ENCODE assay signal across 1 cellular context in the genomic region with DNA sequence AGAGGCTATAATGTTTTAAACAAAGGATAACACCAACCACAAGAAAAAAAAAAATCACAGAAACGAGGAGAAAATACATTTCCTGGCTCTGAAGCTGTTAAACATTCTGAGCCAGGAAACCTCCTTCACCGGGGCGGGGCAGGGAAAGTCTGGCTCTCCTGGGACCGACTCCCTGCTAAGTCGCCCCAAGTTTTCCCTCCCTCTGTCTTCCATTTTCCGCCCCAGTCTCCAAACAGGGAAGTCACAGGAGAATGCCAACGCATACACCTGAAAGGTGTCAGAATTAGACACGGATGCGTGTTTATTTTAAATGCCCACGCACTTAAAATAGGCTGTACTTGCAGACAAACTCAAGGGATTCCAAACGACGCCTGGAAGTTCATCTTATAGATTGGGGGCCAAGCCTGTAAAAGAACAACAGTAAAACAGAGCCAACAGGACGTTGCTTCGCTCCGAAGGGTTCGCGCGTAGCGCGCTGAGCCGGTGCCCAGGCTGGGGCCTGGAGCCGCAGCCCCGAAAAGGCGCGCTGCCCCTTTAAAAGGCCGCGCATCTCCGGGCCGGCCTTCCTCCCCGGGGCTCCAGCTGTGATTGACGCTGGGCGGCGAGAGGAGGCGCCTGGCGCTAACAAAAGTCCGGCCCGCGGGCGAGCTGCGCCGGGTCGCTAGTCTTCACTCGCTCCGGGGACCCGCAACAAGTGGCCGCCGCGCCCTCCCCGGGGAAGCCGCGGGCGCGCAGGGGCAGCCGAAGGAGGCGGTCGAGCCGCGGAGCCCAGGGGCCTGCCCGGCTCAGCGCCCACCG.
TF ChIP-seq lines count a peak whose summit lies in the region.

A gene (plus strand): TSS at position 653 of the 798 bp plus-strand sequence.

TF ChIP-seq in WTC11, 78 proteins besides CTCF, POLR2A, EP300 and RAD21 (continued from another document):
- TF ChIP-seq, protein P1, sequence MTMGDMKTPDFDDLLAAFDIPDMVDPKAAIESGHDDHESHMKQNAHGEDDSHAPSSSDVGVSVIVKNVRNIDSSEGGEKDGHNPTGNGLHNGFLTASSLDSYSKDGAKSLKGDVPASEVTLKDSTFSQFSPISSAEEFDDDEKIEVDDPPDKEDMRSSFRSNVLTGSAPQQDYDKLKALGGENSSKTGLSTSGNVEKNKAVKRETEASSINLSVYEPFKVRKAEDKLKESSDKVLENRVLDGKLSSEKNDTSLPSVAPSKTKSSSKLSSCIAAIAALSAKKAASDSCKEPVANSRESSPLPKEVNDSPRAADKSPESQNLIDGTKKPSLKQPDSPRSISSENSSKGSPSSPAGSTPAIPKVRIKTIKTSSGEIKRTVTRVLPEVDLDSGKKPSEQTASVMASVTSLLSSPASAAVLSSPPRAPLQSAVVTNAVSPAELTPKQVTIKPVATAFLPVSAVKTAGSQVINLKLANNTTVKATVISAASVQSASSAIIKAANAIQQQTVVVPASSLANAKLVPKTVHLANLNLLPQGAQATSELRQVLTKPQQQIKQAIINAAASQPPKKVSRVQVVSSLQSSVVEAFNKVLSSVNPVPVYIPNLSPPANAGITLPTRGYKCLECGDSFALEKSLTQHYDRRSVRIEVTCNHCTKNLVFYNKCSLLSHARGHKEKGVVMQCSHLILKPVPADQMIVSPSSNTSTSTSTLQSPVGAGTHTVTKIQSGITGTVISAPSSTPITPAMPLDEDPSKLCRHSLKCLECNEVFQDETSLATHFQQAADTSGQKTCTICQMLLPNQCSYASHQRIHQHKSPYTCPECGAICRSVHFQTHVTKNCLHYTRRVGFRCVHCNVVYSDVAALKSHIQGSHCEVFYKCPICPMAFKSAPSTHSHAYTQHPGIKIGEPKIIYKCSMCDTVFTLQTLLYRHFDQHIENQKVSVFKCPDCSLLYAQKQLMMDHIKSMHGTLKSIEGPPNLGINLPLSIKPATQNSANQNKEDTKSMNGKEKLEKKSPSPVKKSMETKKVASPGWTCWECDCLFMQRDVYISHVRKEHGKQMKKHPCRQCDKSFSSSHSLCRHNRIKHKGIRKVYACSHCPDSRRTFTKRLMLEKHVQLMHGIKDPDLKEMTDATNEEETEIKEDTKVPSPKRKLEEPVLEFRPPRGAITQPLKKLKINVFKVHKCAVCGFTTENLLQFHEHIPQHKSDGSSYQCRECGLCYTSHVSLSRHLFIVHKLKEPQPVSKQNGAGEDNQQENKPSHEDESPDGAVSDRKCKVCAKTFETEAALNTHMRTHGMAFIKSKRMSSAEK (CRISPR knock-in tag; IDR thresholded peaks at IDR 0.05; ENCODE audit: borderline replicate concordance) = no peak
- TF ChIP-seq, protein P2, sequence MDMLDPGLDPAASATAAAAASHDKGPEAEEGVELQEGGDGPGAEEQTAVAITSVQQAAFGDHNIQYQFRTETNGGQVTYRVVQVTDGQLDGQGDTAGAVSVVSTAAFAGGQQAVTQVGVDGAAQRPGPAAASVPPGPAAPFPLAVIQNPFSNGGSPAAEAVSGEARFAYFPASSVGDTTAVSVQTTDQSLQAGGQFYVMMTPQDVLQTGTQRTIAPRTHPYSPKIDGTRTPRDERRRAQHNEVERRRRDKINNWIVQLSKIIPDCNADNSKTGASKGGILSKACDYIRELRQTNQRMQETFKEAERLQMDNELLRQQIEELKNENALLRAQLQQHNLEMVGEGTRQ (CRISPR knock-in tag; IDR thresholded peaks at IDR 0.05) = peak; percentile 10; the same call in 1 of the 2 replicates
- TF ChIP-seq ZNF416 (CRISPR knock-in tag; IDR thresholded peaks at IDR 0.05) = no peak
- TF ChIP-seq HMGA2 (CRISPR knock-in tag; IDR thresholded peaks at IDR 0.05) = no peak
- TF ChIP-seq ZNF317 (CRISPR knock-in tag; IDR thresholded peaks at IDR 0.05; ENCODE audit: borderline replicate concordance, low read depth) = no peak
- TF ChIP-seq GTF2I (CRISPR knock-in tag; conservative IDR thresholded peaks at IDR 0.05) = no peak
- TF ChIP-seq KAT7 (CRISPR knock-in tag; IDR thresholded peaks at IDR 0.05; ENCODE audit: borderline replicate concordance) = no peak
- TF ChIP-seq, protein P3, sequence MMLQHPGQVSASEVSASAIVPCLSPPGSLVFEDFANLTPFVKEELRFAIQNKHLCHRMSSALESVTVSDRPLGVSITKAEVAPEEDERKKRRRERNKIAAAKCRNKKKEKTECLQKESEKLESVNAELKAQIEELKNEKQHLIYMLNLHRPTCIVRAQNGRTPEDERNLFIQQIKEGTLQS (CRISPR knock-in tag; conservative IDR thresholded peaks at IDR 0.05) = no peak
- TF ChIP-seq, protein P4, sequence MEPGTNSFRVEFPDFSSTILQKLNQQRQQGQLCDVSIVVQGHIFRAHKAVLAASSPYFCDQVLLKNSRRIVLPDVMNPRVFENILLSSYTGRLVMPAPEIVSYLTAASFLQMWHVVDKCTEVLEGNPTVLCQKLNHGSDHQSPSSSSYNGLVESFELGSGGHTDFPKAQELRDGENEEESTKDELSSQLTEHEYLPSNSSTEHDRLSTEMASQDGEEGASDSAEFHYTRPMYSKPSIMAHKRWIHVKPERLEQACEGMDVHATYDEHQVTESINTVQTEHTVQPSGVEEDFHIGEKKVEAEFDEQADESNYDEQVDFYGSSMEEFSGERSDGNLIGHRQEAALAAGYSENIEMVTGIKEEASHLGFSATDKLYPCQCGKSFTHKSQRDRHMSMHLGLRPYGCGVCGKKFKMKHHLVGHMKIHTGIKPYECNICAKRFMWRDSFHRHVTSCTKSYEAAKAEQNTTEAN (CRISPR knock-in tag; IDR thresholded peaks at IDR 0.05) = no peak
- no peak for TF ChIP-seq EMX1 (CRISPR knock-in tag; IDR thresholded peaks at IDR 0.05)
- 0 out of 2 replicates have a peak, but pooled peaks have one; percentile 50 for TF ChIP-seq CREM (CRISPR knock-in tag; IDR thresholded peaks at IDR 0.05)
- TF ChIP-seq, protein P5, sequence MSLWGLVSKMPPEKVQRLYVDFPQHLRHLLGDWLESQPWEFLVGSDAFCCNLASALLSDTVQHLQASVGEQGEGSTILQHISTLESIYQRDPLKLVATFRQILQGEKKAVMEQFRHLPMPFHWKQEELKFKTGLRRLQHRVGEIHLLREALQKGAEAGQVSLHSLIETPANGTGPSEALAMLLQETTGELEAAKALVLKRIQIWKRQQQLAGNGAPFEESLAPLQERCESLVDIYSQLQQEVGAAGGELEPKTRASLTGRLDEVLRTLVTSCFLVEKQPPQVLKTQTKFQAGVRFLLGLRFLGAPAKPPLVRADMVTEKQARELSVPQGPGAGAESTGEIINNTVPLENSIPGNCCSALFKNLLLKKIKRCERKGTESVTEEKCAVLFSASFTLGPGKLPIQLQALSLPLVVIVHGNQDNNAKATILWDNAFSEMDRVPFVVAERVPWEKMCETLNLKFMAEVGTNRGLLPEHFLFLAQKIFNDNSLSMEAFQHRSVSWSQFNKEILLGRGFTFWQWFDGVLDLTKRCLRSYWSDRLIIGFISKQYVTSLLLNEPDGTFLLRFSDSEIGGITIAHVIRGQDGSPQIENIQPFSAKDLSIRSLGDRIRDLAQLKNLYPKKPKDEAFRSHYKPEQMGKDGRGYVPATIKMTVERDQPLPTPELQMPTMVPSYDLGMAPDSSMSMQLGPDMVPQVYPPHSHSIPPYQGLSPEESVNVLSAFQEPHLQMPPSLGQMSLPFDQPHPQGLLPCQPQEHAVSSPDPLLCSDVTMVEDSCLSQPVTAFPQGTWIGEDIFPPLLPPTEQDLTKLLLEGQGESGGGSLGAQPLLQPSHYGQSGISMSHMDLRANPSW (CRISPR knock-in tag; conservative IDR thresholded peaks at IDR 0.05; ENCODE audit: low read depth) = no peak
- TF ChIP-seq CBFB (CRISPR knock-in tag; IDR thresholded peaks at IDR 0.05; ENCODE audit: low read depth) = no peak
- TF ChIP-seq NFYB (CRISPR knock-in tag; conservative IDR thresholded peaks at IDR 0.05; ENCODE audit: low read depth) = no peak
- TF ChIP-seq, protein P6, sequence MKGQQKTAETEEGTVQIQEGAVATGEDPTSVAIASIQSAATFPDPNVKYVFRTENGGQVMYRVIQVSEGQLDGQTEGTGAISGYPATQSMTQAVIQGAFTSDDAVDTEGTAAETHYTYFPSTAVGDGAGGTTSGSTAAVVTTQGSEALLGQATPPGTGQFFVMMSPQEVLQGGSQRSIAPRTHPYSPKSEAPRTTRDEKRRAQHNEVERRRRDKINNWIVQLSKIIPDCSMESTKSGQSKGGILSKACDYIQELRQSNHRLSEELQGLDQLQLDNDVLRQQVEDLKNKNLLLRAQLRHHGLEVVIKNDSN (CRISPR knock-in tag; IDR thresholded peaks at IDR 0.05) = no peak
- TF ChIP-seq FOXP1 (CRISPR knock-in tag; IDR thresholded peaks at IDR 0.05; ENCODE audit: borderline replicate concordance) = no peak; the same call in 1 of the 2 replicates
- no peak for TF ChIP-seq JUN (CRISPR knock-in tag; IDR thresholded peaks at IDR 0.05)
- no peak for TF ChIP-seq OVOL2 (CRISPR knock-in tag; IDR thresholded peaks at IDR 0.05; ENCODE audit: borderline replicate concordance)
- TF ChIP-seq, protein P7, sequence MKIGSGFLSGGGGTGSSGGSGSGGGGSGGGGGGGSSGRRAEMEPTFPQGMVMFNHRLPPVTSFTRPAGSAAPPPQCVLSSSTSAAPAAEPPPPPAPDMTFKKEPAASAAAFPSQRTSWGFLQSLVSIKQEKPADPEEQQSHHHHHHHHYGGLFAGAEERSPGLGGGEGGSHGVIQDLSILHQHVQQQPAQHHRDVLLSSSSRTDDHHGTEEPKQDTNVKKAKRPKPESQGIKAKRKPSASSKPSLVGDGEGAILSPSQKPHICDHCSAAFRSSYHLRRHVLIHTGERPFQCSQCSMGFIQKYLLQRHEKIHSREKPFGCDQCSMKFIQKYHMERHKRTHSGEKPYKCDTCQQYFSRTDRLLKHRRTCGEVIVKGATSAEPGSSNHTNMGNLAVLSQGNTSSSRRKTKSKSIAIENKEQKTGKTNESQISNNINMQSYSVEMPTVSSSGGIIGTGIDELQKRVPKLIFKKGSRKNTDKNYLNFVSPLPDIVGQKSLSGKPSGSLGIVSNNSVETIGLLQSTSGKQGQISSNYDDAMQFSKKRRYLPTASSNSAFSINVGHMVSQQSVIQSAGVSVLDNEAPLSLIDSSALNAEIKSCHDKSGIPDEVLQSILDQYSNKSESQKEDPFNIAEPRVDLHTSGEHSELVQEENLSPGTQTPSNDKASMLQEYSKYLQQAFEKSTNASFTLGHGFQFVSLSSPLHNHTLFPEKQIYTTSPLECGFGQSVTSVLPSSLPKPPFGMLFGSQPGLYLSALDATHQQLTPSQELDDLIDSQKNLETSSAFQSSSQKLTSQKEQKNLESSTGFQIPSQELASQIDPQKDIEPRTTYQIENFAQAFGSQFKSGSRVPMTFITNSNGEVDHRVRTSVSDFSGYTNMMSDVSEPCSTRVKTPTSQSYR (CRISPR knock-in tag; IDR thresholded peaks at IDR 0.05) = no peak
- TF ChIP-seq, protein P8, sequence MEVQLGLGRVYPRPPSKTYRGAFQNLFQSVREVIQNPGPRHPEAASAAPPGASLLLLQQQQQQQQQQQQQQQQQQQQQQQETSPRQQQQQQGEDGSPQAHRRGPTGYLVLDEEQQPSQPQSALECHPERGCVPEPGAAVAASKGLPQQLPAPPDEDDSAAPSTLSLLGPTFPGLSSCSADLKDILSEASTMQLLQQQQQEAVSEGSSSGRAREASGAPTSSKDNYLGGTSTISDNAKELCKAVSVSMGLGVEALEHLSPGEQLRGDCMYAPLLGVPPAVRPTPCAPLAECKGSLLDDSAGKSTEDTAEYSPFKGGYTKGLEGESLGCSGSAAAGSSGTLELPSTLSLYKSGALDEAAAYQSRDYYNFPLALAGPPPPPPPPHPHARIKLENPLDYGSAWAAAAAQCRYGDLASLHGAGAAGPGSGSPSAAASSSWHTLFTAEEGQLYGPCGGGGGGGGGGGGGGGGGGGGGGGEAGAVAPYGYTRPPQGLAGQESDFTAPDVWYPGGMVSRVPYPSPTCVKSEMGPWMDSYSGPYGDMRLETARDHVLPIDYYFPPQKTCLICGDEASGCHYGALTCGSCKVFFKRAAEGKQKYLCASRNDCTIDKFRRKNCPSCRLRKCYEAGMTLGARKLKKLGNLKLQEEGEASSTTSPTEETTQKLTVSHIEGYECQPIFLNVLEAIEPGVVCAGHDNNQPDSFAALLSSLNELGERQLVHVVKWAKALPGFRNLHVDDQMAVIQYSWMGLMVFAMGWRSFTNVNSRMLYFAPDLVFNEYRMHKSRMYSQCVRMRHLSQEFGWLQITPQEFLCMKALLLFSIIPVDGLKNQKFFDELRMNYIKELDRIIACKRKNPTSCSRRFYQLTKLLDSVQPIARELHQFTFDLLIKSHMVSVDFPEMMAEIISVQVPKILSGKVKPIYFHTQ (CRISPR knock-in tag; IDR thresholded peaks at IDR 0.05) = no peak
- no peak for TF ChIP-seq SMAD4 (CRISPR knock-in tag; IDR thresholded peaks at IDR 0.05)
- TF ChIP-seq NR2C2 (CRISPR knock-in tag; IDR thresholded peaks at IDR 0.05) = no peak
- TF ChIP-seq, protein P9, sequence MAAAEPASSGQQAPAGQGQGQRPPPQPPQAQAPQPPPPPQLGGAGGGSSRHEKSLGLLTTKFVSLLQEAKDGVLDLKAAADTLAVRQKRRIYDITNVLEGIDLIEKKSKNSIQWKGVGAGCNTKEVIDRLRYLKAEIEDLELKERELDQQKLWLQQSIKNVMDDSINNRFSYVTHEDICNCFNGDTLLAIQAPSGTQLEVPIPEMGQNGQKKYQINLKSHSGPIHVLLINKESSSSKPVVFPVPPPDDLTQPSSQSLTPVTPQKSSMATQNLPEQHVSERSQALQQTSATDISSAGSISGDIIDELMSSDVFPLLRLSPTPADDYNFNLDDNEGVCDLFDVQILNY (CRISPR knock-in tag; IDR thresholded peaks at IDR 0.05) = 0 out of 2 replicates have a peak, but pooled peaks have one; percentile 66
- TF ChIP-seq ZNF396 (CRISPR knock-in tag; IDR thresholded peaks at IDR 0.05; ENCODE audit: borderline replicate concordance) = no peak
- TF ChIP-seq, protein P10, sequence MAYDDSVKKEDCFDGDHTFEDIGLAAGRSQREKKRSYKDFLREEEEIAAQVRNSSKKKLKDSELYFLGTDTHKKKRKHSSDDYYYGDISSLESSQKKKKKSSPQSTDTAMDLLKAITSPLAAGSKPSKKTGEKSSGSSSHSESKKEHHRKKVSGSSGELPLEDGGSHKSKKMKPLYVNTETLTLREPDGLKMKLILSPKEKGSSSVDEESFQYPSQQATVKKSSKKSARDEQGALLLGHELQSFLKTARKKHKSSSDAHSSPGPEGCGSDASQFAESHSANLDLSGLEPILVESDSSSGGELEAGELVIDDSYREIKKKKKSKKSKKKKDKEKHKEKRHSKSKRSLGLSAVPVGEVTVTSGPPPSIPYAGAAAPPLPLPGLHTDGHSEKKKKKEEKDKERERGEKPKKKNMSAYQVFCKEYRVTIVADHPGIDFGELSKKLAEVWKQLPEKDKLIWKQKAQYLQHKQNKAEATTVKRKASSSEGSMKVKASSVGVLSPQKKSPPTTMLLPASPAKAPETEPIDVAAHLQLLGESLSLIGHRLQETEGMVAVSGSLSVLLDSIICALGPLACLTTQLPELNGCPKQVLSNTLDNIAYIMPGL (CRISPR knock-in tag; IDR thresholded peaks at IDR 0.05) = peak; percentile 53; the same call in 1 of the 2 replicates
- no peak for TF ChIP-seq NR3C1 (CRISPR knock-in tag; conservative IDR thresholded peaks at IDR 0.05; ENCODE audit: low read depth)
- no peak for TF ChIP-seq NFE2L1 (CRISPR knock-in tag; IDR thresholded peaks at IDR 0.05)
- TF ChIP-seq ZNF121 (CRISPR knock-in tag; IDR thresholded peaks at IDR 0.05) = no peak
- TF ChIP-seq SOX15 (CRISPR knock-in tag; IDR thresholded peaks at IDR 0.05) = no peak
- peak; percentile 89 for TF ChIP-seq ZNF423 (CRISPR knock-in tag; IDR thresholded peaks at IDR 0.05)
